Comparison of ENCODE assay signal across 8 cellular contexts in genomic region chr1:61851849-61852692, GRCh38.
DNase-seq lines count a peak whose midpoint lies in the region; ATAC-seq and TF ChIP-seq lines count a peak whose summit lies in the region.

No MANE protein-coding gene starts in this region.

- H3K4me3 Mint-ChIP-seq in CD14-positive monocyte (no peak overlapping the region), nephron progenitor cell (no peak overlapping the region)

- TF ChIP-seq CTCF in CD14-positive monocyte (IDR thresholded peaks at IDR 0.05) (peak; percentile 80), SK-N-SH (IDR thresholded peaks at IDR 0.05) (peak; percentile 91), esophagus squamous epithelium (IDR thresholded peaks at IDR 0.05) (peak; percentile 25 to 66 (median 55)), nephron progenitor cell (IDR thresholded peaks at IDR 0.05) (peak; percentile 77)

- no peaks in the 10 kb centered on the region for H3K79me2 ChIP-seq in SK-N-SH (ENCODE audit: insufficient read depth)

- H3K36me3 Mint-ChIP-seq in CD14-positive monocyte (no peaks in the 10 kb centered on the region), nephron progenitor cell (ENCODE audit: low read depth) (no peaks in the 10 kb centered on the region)

- CTCF ChIA-PET in SK-N-SH (lab: Yijun Ruan, JAX), result interaction anchor here (0.6 to 2.7 kb wide), 20 partner anchors 10 to 1905 kb away, joined by 3 to 20 read pairs (median 3); partner anchors contain the start of gene TM2D1

- TF ChIP-seq RAD21 in SK-N-SH (IDR thresholded peaks at IDR 0.05; ENCODE audit: low read length), result peak; percentile 93

- ATAC-seq in GM19035 (IDR thresholded peaks at IDR 0.05; ENCODE audit: unreplicated experiment) (peak; percentile 72), HG02763 (IDR thresholded peaks at IDR 0.05; ENCODE audit: unreplicated experiment) (no peak)

- POLR2A ChIA-PET in SK-N-SH (lab: Yijun Ruan, JAX), result no interaction called here

- H4K20me1 ChIP-seq in SK-N-SH (ENCODE audit: insufficient read depth), result no peaks in the 10 kb centered on the region

- H3K9me3 ChIP-seq in SK-N-SH, result no peaks in the 10 kb centered on the region
- no peaks in the 10 kb centered on the region for H3K9me3 ChIP-seq in esophagus squamous epithelium

- H3K9ac ChIP-seq in SK-N-SH, result no peak overlapping the region

- TF ChIP-seq POLR2A in esophagus squamous epithelium (IDR thresholded peaks at IDR 0.05), result no peak

- H3K4me3 ChIP-seq in SK-N-SH (ENCODE audit: low read depth in 2 of 2, low read length in 1 of 2) (no peak overlapping the region; a peak in 1 of 4 replicates), esophagus squamous epithelium (no peak overlapping the region)

- no peak overlapping the region for H3K4me2 ChIP-seq in SK-N-SH

- H3K27ac Mint-ChIP-seq in CD14-positive monocyte (no peak overlapping the region), nephron progenitor cell (no peak overlapping the region)

- H3K4me1 Mint-ChIP-seq in CD14-positive monocyte (no peaks in the 10 kb centered on the region), nephron progenitor cell (peaks cover 16% of the 10 kb centered on the region)

- TF ChIP-seq EP300 in SK-N-SH (IDR thresholded peaks at IDR 0.05; ENCODE audit: borderline replicate concordance in 1 of 2, low read depth in 1 of 2, low read length in 1 of 2), result no peak

- no peak overlapping the region for H3K27ac ChIP-seq in SK-N-SH (ENCODE audit: low read depth in 2 of 2, low read length in 1 of 2)
- H3K27ac ChIP-seq in esophagus squamous epithelium, result no peak overlapping the region

- WGBS in SK-N-SH (ENCODE audit: low lambda C conversion rate), result 61% methylated on average over 6 of the region's 6 CpGs
- WGBS in esophagus squamous epithelium, 2 donors, result 66 to 67% methylated on average over 6 of the region's 6 CpGs

- no peaks in the 10 kb centered on the region for H3K9me2 ChIP-seq in SK-N-SH

- H3K9me3 Mint-ChIP-seq in CD14-positive monocyte, result no peaks in the 10 kb centered on the region
- no peaks in the 10 kb centered on the region for H3K9me3 Mint-ChIP-seq in nephron progenitor cell

- H3K27me3 ChIP-seq in SK-N-SH (ENCODE audit: insufficient read depth) (no peaks in the 10 kb centered on the region), esophagus squamous epithelium (no peaks in the 10 kb centered on the region)

- peaks cover 10% of the 10 kb centered on the region for H3F3A ChIP-seq in SK-N-SH (replicated peaks; ENCODE audit: insufficient read depth)

- no peak overlapping the region for H2AFZ ChIP-seq in SK-N-SH (ENCODE audit: low read depth)

- H3K4me1 ChIP-seq in SK-N-SH (ENCODE audit: control insufficient read depth in 1 of 2, insufficient read depth in 2 of 2, low read depth in 1 of 2, low read length in 1 of 2) (peaks cover 0 to 13% of the 10 kb centered on the region in 2 experiments; a peak in 2 of 4 replicates), esophagus squamous epithelium (no peaks in the 10 kb centered on the region)

- intact Hi-C loops in CD14-positive monocyte (cut with micrococcal nuclease) (loop anchor here (2.0 to 10.0 kb wide), 5 partner anchors 800 to 1875 kb away; no protein-coding TSS in a partner anchor), esophagus squamous epithelium (cut with DNase I) (no loop called here)

- peaks cover 0 to 4% of the 10 kb centered on the region in 2 experiments for H3K36me3 ChIP-seq in SK-N-SH (replicated peaks in 1 of 2; ENCODE audit: control insufficient read depth in 1 of 2, insufficient read depth in 2 of 2, low read length in 1 of 2)
- H3K36me3 ChIP-seq in esophagus squamous epithelium, result peaks cover 0 to 25% (median 0%) of the 10 kb centered on the region in 3 donors

- H3K27me3 Mint-ChIP-seq in CD14-positive monocyte (ENCODE audit: low read depth in 3 of 3), result peaks cover 0 to 2% (median 2%) of the 10 kb centered on the region in 3 donors
- no peaks in the 10 kb centered on the region for H3K27me3 Mint-ChIP-seq in nephron progenitor cell (ENCODE audit: low read depth, poor library complexity)

- no peak for DNase-seq in CD14-positive monocyte (ENCODE audit: low spot score)
- DNase-seq in NCI-H1092 (lab: John Stamatoyannopoulos, UW), result peak; percentile 19
- peak; percentile 36 for DNase-seq in SK-N-SH
- no peak for DNase-seq in esophagus squamous epithelium (lab: John Stamatoyannopoulos, UW)
- no peak for DNase-seq in nephron progenitor cell
- DNase-seq in UCSD-AML1 (lab: John Stamatoyannopoulos, UW; ENCODE audit: unreplicated experiment), result no peak

TF ChIP-seq in SK-N-SH, 30 proteins besides CTCF, POLR2A, EP300 and RAD21:
- TF ChIP-seq SMC3 (IDR thresholded peaks at IDR 0.05; ENCODE audit: low read depth, low read length), result peak; percentile 53
- TF ChIP-seq USF1 (IDR thresholded peaks at IDR 0.05; ENCODE audit: borderline replicate concordance, low read depth), result no peak

Comparison
In these comparisons a context has a peak if more than half of its experiments do, and no peak if none do; other contexts are left out.
1. DNase-seq: peak in NCI-H1092 (single experiment) and SK-N-SH (single experiment); none in CD14-positive monocyte (single experiment), esophagus squamous epithelium (single experiment), nephron progenitor cell (single experiment) and UCSD-AML1 (single experiment).
2. Peak in every context shown above with its lines, with median percentiles within 50 percentile points of each other: CTCF ChIP-seq.